23 cellular contexts compared by ENCODE assay signal in genomic region chr5:98144710-98145109, GRCh38.
"Had no signal": no experiment of that assay in that cellular context is flagged by ENCODE, and none has a peak within 500 bp of the region (broad histone marks: within the 10 kb centered on the region; RNA-seq: fewer than 3 reads in every experiment).

No MANE protein-coding gene starts in this region.

- FAIRE-seq: colon, pancreas had no signal

- H3K27me3 ChIP-seq: gastrocnemius medialis, heart right ventricle, pancreas, right lobe of liver, suprapubic skin, tibial artery, upper lobe of left lung, uterus had no signal

- DNase-seq: gastrocnemius medialis; heart right ventricle; hypothalamus; islet precursor cell; left cardiac atrium; left ventricle myocardium superior; mesendoderm; naive B cell; occipital lobe; pancreas; retina; right lobe of liver; stimulated activated CD4-positive, alpha-beta T cell treated with anti-CD3 and anti-CD28 coated beads, Interleukin-4, amount 100 ng/mL, for 1 hour; stimulated activated CD8-positive, alpha-beta memory T cell treated with anti-CD3 and anti-CD28 coated beads, Interleukin-4, amount 100 ng/mL, for 48 hours; stimulated activated naive CD8-positive, alpha-beta T cell treated with anti-CD3 and anti-CD28 coated beads, Interleukin-15, Interleukin-2, amounts not matched to agents 100 U/mL and 50 U/mL, for 24 hours; tibial artery; upper lobe of left lung; uterus had no signal

- H3K27ac ChIP-seq: gastrocnemius medialis, heart right ventricle, pancreas, prostate gland, right lobe of liver, suprapubic skin, tibial artery, upper lobe of left lung, uterus had no signal

- H3K4me1 ChIP-seq: gastrocnemius medialis, heart right ventricle, pancreas, prostate gland, right lobe of liver, suprapubic skin, tibial artery, upper lobe of left lung, uterus had no signal

- H3K9me3 ChIP-seq: gastrocnemius medialis, pancreas, prostate gland, right lobe of liver, suprapubic skin, tibial artery, upper lobe of left lung, uterus had no signal

- H3K36me3 ChIP-seq: gastrocnemius medialis, heart right ventricle, pancreas, prostate gland, right lobe of liver, suprapubic skin, tibial artery, upper lobe of left lung, uterus had no signal

- H3K4me3 ChIP-seq: gastrocnemius medialis, heart right ventricle, lung, pancreas, prostate gland, right lobe of liver, suprapubic skin, tibial artery, upper lobe of left lung, uterus had no signal

- ATAC-seq: gastrocnemius medialis; heart right ventricle; left cardiac atrium; left ventricle myocardium superior; pancreas; right lobe of liver; stimulated activated effector memory CD8-positive, alpha-beta T cell treated with anti-CD3 and anti-CD28 coated beads, Interleukin-12 subunit alpha, Interleukin-12 subunit beta, amount 100 ng/mL, for 72 hours; stimulated activated naive CD8-positive, alpha-beta T cell treated with anti-CD3 and anti-CD28 coated beads, Interleukin-15, Interleukin-2, amounts not matched to agents 100 U/mL and 50 U/mL, for 24 hours had no signal
